16 cellular contexts compared by ENCODE assay signal in genomic region chr3:16900779-16901440, GRCh38. TPM values are rescaled to one million over a fixed set of nuclear protein-coding genes. Genes with fewer than 3 reads are reported as not detected.
A peak's percentile ranks its signal among the peaks of the same experiment; 100 is the strongest.
DNase-seq lines count a peak whose midpoint lies in the region; ATAC-seq and TF ChIP-seq lines count a peak whose summit lies in the region.
"Had no signal": no experiment of that assay in that cellular context is flagged by ENCODE, and none has a peak within 500 bp of the region (broad histone marks: within the 10 kb centered on the region; RNA-seq: fewer than 3 reads in every experiment).

No MANE protein-coding gene starts in this region.

- no peak overlapping the region for H3K27ac ChIP-seq in CD4-positive, CD25-positive, alpha-beta regulatory T cell (ENCODE audit: insufficient read depth, low read length, poor library complexity, severe bottlenecking)
- peak overlapping the region; percentile 31; the same call in 1 of the 2 replicates for H3K27ac ChIP-seq in DOHH2 (ENCODE audit: low read depth, low read length)
- H3K27ac ChIP-seq: breast epithelium had no signal

- H3K4me3 Mint-ChIP-seq in CD4-positive, CD25-positive, alpha-beta regulatory T cell: peak overlapping the region; percentile 19 to 77 (median 71)
- peak overlapping the region; percentile 60 for H3K4me3 Mint-ChIP-seq in activated T-helper 17 cell treated with anti-CD3 and anti-CD28 coated beads, Interleukin-2, amount 50 U/mL, for 72 hours
- H3K4me3 Mint-ChIP-seq in naive B cell: peak overlapping the region in 6 of 8 donors; percentile 2 to 77 (median 46)

- peak overlapping the region; percentile 89 to 95 (median 91) for H3K27ac Mint-ChIP-seq in CD4-positive, CD25-positive, alpha-beta regulatory T cell
- H3K27ac Mint-ChIP-seq in activated T-helper 17 cell treated with anti-CD3 and anti-CD28 coated beads, Interleukin-2, amount 50 U/mL, for 72 hours: peak overlapping the region; percentile 17
- H3K27ac Mint-ChIP-seq in naive B cell: peak overlapping the region; percentile 41 to 86 (median 83)

- H3K27me3 ChIP-seq in CD4-positive, CD25-positive, alpha-beta regulatory T cell (ENCODE audit: control insufficient read depth, insufficient read depth, low read length): no peaks in the 10 kb centered on the region
- no peaks in the 10 kb centered on the region for H3K27me3 ChIP-seq in DOHH2 (ENCODE audit: control insufficient read depth, low read length)
- H3K27me3 ChIP-seq: breast epithelium, testis had no signal

- ATAC-seq in CD4-positive, CD25-positive, alpha-beta regulatory T cell (ENCODE audit: low read depth in 2 of 2): peak in 1 of 2 donors; percentile 45
- no peak for ATAC-seq in activated T-helper 17 cell treated with anti-CD3 and anti-CD28 coated beads, Interleukin-2, amount 50 U/mL, for 72 hours (replicated peaks)
- ATAC-seq in naive B cell (ENCODE audit: low read depth in 2 of 2) (no peak), GM19463 (IDR thresholded peaks at IDR 0.05; ENCODE audit: unreplicated experiment) (no peak)
- ATAC-seq: HCT116, PC-3, sciatic nerve had no signal

- H3K4me1 Mint-ChIP-seq in CD4-positive, CD25-positive, alpha-beta regulatory T cell: peaks cover 43 to 99% (median 91%) of the 10 kb centered on the region in 4 donors
- H3K4me1 Mint-ChIP-seq in activated T-helper 17 cell treated with anti-CD3 and anti-CD28 coated beads, Interleukin-2, amount 50 U/mL, for 72 hours: peaks cover 81% of the 10 kb centered on the region
- H3K4me1 Mint-ChIP-seq in naive B cell: peaks cover 81 to 100% (median 96%) of the 10 kb centered on the region in 3 donors

- no peaks in the 10 kb centered on the region for H3K9me3 Mint-ChIP-seq in CD4-positive, CD25-positive, alpha-beta regulatory T cell
- H3K9me3 Mint-ChIP-seq in activated T-helper 17 cell treated with anti-CD3 and anti-CD28 coated beads, Interleukin-2, amount 50 U/mL, for 72 hours: no peaks in the 10 kb centered on the region
- peaks cover 0 to 12% (median 4%) of the 10 kb centered on the region in 7 donors for H3K9me3 Mint-ChIP-seq in naive B cell

- TF ChIP-seq CTCF in DOHH2 (IDR thresholded peaks at IDR 0.05; ENCODE audit: low read depth, low read length, poor library complexity, severe bottlenecking): no peak

- no peaks in the 10 kb centered on the region for H3K36me3 ChIP-seq in CD4-positive, CD25-positive, alpha-beta regulatory T cell (ENCODE audit: control insufficient read depth, insufficient read depth, low read length)
- H3K36me3 ChIP-seq in DOHH2 (ENCODE audit: control insufficient read depth, low read length): peaks cover 14% of the 10 kb centered on the region; the same call in 1 of the 2 replicates
- H3K36me3 ChIP-seq: breast epithelium had no signal

- H3K4me1 ChIP-seq in CD4-positive, CD25-positive, alpha-beta regulatory T cell (ENCODE audit: control insufficient read depth, insufficient read depth, low read length, poor library complexity, severe bottlenecking): peaks cover 56% of the 10 kb centered on the region
- peaks cover 93% of the 10 kb centered on the region for H3K4me1 ChIP-seq in DOHH2 (ENCODE audit: control insufficient read depth, low read length)
- H3K4me1 ChIP-seq: breast epithelium had no signal

- H3F3A ChIP-seq in DOHH2 (ENCODE audit: control insufficient read depth, insufficient read depth): 0 out of 2 replicates have a peak, but pooled peaks cover 4% of the 10 kb centered on the region

- peak overlapping the region; percentile 70 for H3K4me3 ChIP-seq in CD4-positive, CD25-positive, alpha-beta regulatory T cell (ENCODE audit: low read depth, low read length)
- H3K4me3 ChIP-seq in DOHH2 (ENCODE audit: low read length): peak overlapping the region; percentile 18
- H3K4me3 ChIP-seq: breast epithelium, testis had no signal

- H3K36me3 Mint-ChIP-seq in CD4-positive, CD25-positive, alpha-beta regulatory T cell: no peaks in the 10 kb centered on the region
- H3K36me3 Mint-ChIP-seq in activated T-helper 17 cell treated with anti-CD3 and anti-CD28 coated beads, Interleukin-2, amount 50 U/mL, for 72 hours (ENCODE audit: low read depth): no peaks in the 10 kb centered on the region
- peaks cover 13% of the 10 kb centered on the region in 2 donors for H3K36me3 Mint-ChIP-seq in naive B cell

- H3K27me3 Mint-ChIP-seq in CD4-positive, CD25-positive, alpha-beta regulatory T cell: no peaks in the 10 kb centered on the region
- no peaks in the 10 kb centered on the region for H3K27me3 Mint-ChIP-seq in activated T-helper 17 cell treated with anti-CD3 and anti-CD28 coated beads, Interleukin-2, amount 50 U/mL, for 72 hours
- no peaks in the 10 kb centered on the region for H3K27me3 Mint-ChIP-seq in naive B cell

- H3K9me2 ChIP-seq in DOHH2 (replicated peaks; ENCODE audit: control insufficient read depth, low read length): no peaks in the 10 kb centered on the region

- no peaks in the 10 kb centered on the region for H3K9me3 ChIP-seq in CD4-positive, CD25-positive, alpha-beta regulatory T cell (ENCODE audit: control insufficient read depth in 2 of 2, low read length in 2 of 2)
- H3K9me3 ChIP-seq in DOHH2 (ENCODE audit: control insufficient read depth, insufficient read depth, low read length): no peaks in the 10 kb centered on the region
- H3K9me3 ChIP-seq: breast epithelium, testis had no signal

- peak overlapping the region; percentile 92 for H3K4me2 ChIP-seq in DOHH2 (ENCODE audit: low read length)

- peaks cover 100% of the 10 kb centered on the region for H3K79me2 ChIP-seq in DOHH2 (ENCODE audit: control insufficient read depth, low read length)

- H4K20me1 ChIP-seq in DOHH2 (ENCODE audit: control insufficient read depth, insufficient read depth, low read depth, low read length): no peaks in the 10 kb centered on the region

- peak in 2 of 3 donors; percentile 12 to 44 for DNase-seq in CD4-positive, CD25-positive, alpha-beta regulatory T cell
- DNase-seq in naive B cell (no peak), hypothalamus (lab: John Stamatoyannopoulos, UW) (no peak), cerebellar nuclear complex (lab: John Stamatoyannopoulos, UW) (no peak)
- DNase-seq: activated CD8-positive, alpha-beta memory T cell treated with anti-CD3 and anti-CD28 coated beads for 24 hours; effector CD4-positive, alpha-beta T cell; NCI-H2081; NCI-H526 treated with DMSO at 0.1 percent for 48 hours; PC-3; testis had no signal

RNA-seq across cellular contexts. Expression of gene PLCL2, which starts 16.2 kb away (rescaled TPM):
- 42.9 TPM for total RNA-seq in CD4-positive, CD25-positive, alpha-beta regulatory T cell
- polyA plus RNA-seq in CD4-positive, CD25-positive, alpha-beta regulatory T cell: 10 to 100 TPM; 27.1 to 36.4 (median 32.9) TPM
- total RNA-seq in activated T-helper 17 cell treated with anti-CD3 and anti-CD28 coated beads, Interleukin-2, amount 50 U/mL, for 72 hours: 10 to 100 TPM; 15.1 to 16.2 TPM
- 10 to 100 TPM; 65.7 to 92.7 (median 69.1) TPM for polyA plus RNA-seq in naive B cell (ENCODE audit: low read depth in 6 of 6)

Comparison
In these comparisons a context has a peak if more than half of its experiments do, and no peak if none do; other contexts are left out.
1. DNase-seq: peak in CD4-positive, CD25-positive, alpha-beta regulatory T cell (2 of 3); none in naive B cell (single experiment), hypothalamus (0 of 51) and cerebellar nuclear complex (0 of 2).
2. H3K27ac Mint-ChIP-seq: peak in every context shown above with its lines; median percentile 91 in CD4-positive, CD25-positive, alpha-beta regulatory T cell; 83 in naive B cell; 17 in activated T-helper 17 cell treated with anti-CD3 and anti-CD28 coated beads, Interleukin-2, amount 50 U/mL, for 72 hours.
3. Peak in every context shown above with its lines, with median percentiles within 50 percentile points of each other: H3K4me3 Mint-ChIP-seq.